ENCODE assay signal across 17 cellular contexts in genomic region chr10:34682580-34682979, GRCh38.
A peak's percentile ranks its signal among the peaks of the same experiment; 100 is the strongest.
DNase-seq lines count a peak whose midpoint lies in the region; ATAC-seq, FAIRE-seq and TF ChIP-seq lines count a peak whose summit lies in the region.
"Had no signal": no experiment of that assay in that cellular context is flagged by ENCODE, and none has a peak within 500 bp of the region (broad histone marks: within the 10 kb centered on the region; RNA-seq: fewer than 3 reads in every experiment).

No MANE protein-coding gene starts in this region.

- H2AFZ ChIP-seq in GM23338 = no peak overlapping the region
- no peak overlapping the region for H2AFZ ChIP-seq in K562 (ENCODE audit: low read depth, low read length)
- H2AFZ ChIP-seq in OCI-LY7 (ENCODE audit: low read length) = no peak overlapping the region

- no peaks in the 10 kb centered on the region for H3K9me3 ChIP-seq in K562 (replicated peaks; ENCODE audit: control insufficient read depth, insufficient read depth, low read depth, low read length)
- no peaks in the 10 kb centered on the region for H3K9me3 ChIP-seq in right atrium auricular region
- no peaks in the 10 kb centered on the region for H3K9me3 ChIP-seq in OCI-LY7 (ENCODE audit: low read length)
- H3K9me3 ChIP-seq: BLaER1 had no signal

- no peak overlapping the region for H3K9ac ChIP-seq in K562 (ENCODE audit: insufficient read depth in 1 of 2, low read depth in 2 of 2, low read length in 2 of 2)
- H3K9ac ChIP-seq: BLaER1 had no signal

- no peaks in the 10 kb centered on the region for H3K36me3 ChIP-seq in GM23338 (ENCODE audit: insufficient read depth)
- H3K36me3 ChIP-seq in K562 (ENCODE audit: control insufficient read depth, insufficient read depth, low read length) = no peaks in the 10 kb centered on the region
- no peaks in the 10 kb centered on the region for H3K36me3 ChIP-seq in right atrium auricular region
- no peaks in the 10 kb centered on the region for H3K36me3 ChIP-seq in OCI-LY7 (ENCODE audit: insufficient read depth, low read length)
- H3K36me3 ChIP-seq: BLaER1 had no signal

- BruUV-seq in K562 (replicated peaks; lab: Mats Ljungman, UMichigan) = no TSS peak
- BruUV-seq in OCI-LY7 (replicated peaks; lab: Mats Ljungman, UMichigan) = no TSS peak

- H3K4me1 ChIP-seq in GM23338 (ENCODE audit: insufficient read depth) = no peaks in the 10 kb centered on the region; the same call in 1 of the 2 replicates
- H3K4me1 ChIP-seq in K562 (replicated peaks in 1 of 2; ENCODE audit: control insufficient read depth in 2 of 2, insufficient read depth in 2 of 2, low read length in 2 of 2) = no peaks in the 10 kb centered on the region; a peak in 1 of 5 replicates
- peaks cover 0 to 5% of the 10 kb centered on the region in 2 donors for H3K4me1 ChIP-seq in right atrium auricular region
- no peaks in the 10 kb centered on the region for H3K4me1 ChIP-seq in OCI-LY7 (ENCODE audit: insufficient read depth, low read length, poor library complexity, severe bottlenecking)
- H3K4me1 ChIP-seq: BLaER1 had no signal

- H3K4me3 Mint-ChIP-seq in GM23338 (no peak overlapping the region), nephron (no peak overlapping the region)
- H3K4me3 Mint-ChIP-seq: CD14-positive monocyte; CD4-positive, alpha-beta memory T cell had no signal

- POLR2A ChIA-PET in K562 (lab: Yijun Ruan, JAX) (no interaction called here), OCI-LY7 (lab: Charles Lee) (no interaction called here)

- H3K4me1 Mint-ChIP-seq in GM23338 = peaks cover 33% of the 10 kb centered on the region
- H3K4me1 Mint-ChIP-seq in nephron = peaks cover 43% of the 10 kb centered on the region
- H3K4me1 Mint-ChIP-seq: CD14-positive monocyte; CD4-positive, alpha-beta memory T cell had no signal

- CTCF ChIA-PET in K562 (lab: Yijun Ruan, JAX; ENCODE audit: low intra/inter-chr PET ratio) = interaction anchor here (0.6 kb wide), 1 partner anchor 196 kb away, joined by 4 read pairs; no protein-coding TSS in a partner anchor
- CTCF ChIA-PET in OCI-LY7 (lab: Charles Lee; ENCODE audit: unreplicated experiment) = no interaction called here

- H3F3A ChIP-seq in GM23338 (replicated peaks; ENCODE audit: low read depth) = no peaks in the 10 kb centered on the region

- peaks cover 13% of the 10 kb centered on the region for H4K20me1 ChIP-seq in GM23338 (replicated peaks; ENCODE audit: insufficient read depth)
- H4K20me1 ChIP-seq in K562 (replicated peaks; ENCODE audit: control insufficient read depth, insufficient read depth, low read length) = peaks cover 3% of the 10 kb centered on the region; the same call in 1 of the 2 replicates
- H4K20me1 ChIP-seq in OCI-LY7 (ENCODE audit: insufficient read depth, low read length) = no peaks in the 10 kb centered on the region

- FAIRE-seq in K562 (lab: Jason Lieb, UNC) = no peak
- FAIRE-seq: H54 had no signal

- H3K4me3 ChIP-seq in GM23338 = no peak overlapping the region
- no peak overlapping the region for H3K4me3 ChIP-seq in K562
- H3K4me3 ChIP-seq in right atrium auricular region = no peak overlapping the region
- no peak overlapping the region for H3K4me3 ChIP-seq in OCI-LY7 (ENCODE audit: low read depth, low read length, poor library complexity, severe bottlenecking)
- H3K4me3 ChIP-seq: BLaER1 had no signal

- H3K27ac Mint-ChIP-seq in GM23338 (peak overlapping the region; percentile 70), nephron (peak overlapping the region in 2 of 3 experiments; percentile 35 to 77)
- H3K27ac Mint-ChIP-seq: CD4-positive, alpha-beta memory T cell had no signal

- 38% methylated on average over 7 of the region's 7 CpGs for WGBS in K562 (ENCODE audit: insufficient coverage, low coverage, missing lambda C conversion rate)

- H3K4me2 ChIP-seq in GM23338 = no peak overlapping the region
- no peak overlapping the region for H3K4me2 ChIP-seq in K562 (ENCODE audit: insufficient read depth, low read length)
- no peak overlapping the region for H3K4me2 ChIP-seq in OCI-LY7 (ENCODE audit: low read length)
- H3K4me2 ChIP-seq: BLaER1 had no signal

- H3K27me3 ChIP-seq in GM23338 (ENCODE audit: insufficient read depth) = no peaks in the 10 kb centered on the region
- H3K27me3 ChIP-seq in K562 (ENCODE audit: control insufficient read depth in 2 of 2, insufficient read depth in 2 of 2, low read length in 2 of 2) = no peaks in the 10 kb centered on the region
- no peaks in the 10 kb centered on the region for H3K27me3 ChIP-seq in right atrium auricular region
- H3K27me3 ChIP-seq: BLaER1 had no signal

- no peaks in the 10 kb centered on the region for H3K9me1 ChIP-seq in K562 (ENCODE audit: control insufficient read depth, insufficient read depth, low read length)

- no peak for TF ChIP-seq RAD21 in K562 (CRISPR knock-in tag; conservative IDR thresholded peaks at IDR 0.05 in 1 of 2, IDR thresholded peaks at IDR 0.05 in 1 of 2)

- H3K27ac ChIP-seq in GM23338 (ENCODE audit: low read depth) = no peak overlapping the region
- H3K27ac ChIP-seq in K562 (ENCODE audit: extremely low read depth, low read depth, low read length) = no peak overlapping the region
- H3K27ac ChIP-seq in right atrium auricular region = no peak overlapping the region
- H3K27ac ChIP-seq in OCI-LY7 (ENCODE audit: low read depth, low read length, poor library complexity, severe bottlenecking) = no peak overlapping the region
- H3K27ac ChIP-seq: BLaER1 had no signal

- no peaks in the 10 kb centered on the region for H3K9me2 ChIP-seq in GM23338 (ENCODE audit: insufficient read depth)
- no peaks in the 10 kb centered on the region for H3K9me2 ChIP-seq in OCI-LY7 (ENCODE audit: insufficient read depth, low read length)

- H3K27me3 Mint-ChIP-seq in GM23338 (ENCODE audit: insufficient read depth, low read depth, poor library complexity) = peaks cover 6% of the 10 kb centered on the region
- H3K27me3 Mint-ChIP-seq in nephron (ENCODE audit: low read depth) = no peaks in the 10 kb centered on the region

- in situ Hi-C loops in K562 (cut with MboI) = no loop called here

- TF ChIP-seq EP300 in K562 (IDR thresholded peaks at IDR 0.05; ENCODE audit: low read length) = no peak

- TF ChIP-seq CTCF in GM23338 (conservative IDR thresholded peaks at IDR 0.05; ENCODE audit: low read depth in 2 of 2) (no peak), K562 (IDR thresholded peaks at IDR 0.05 in 2 of 3, conservative IDR thresholded peaks at IDR 0.05 in 1 of 3; ENCODE audit: insufficient read depth in 2 of 3, low read depth in 1 of 3, low read length in 3 of 3) (no peak), nephron (IDR thresholded peaks at IDR 0.05; ENCODE audit: unreplicated experiment in 3 of 3) (no peak), right atrium auricular region (IDR thresholded peaks at IDR 0.05) (no peak), OCI-LY7 (conservative IDR thresholded peaks at IDR 0.05; ENCODE audit: low read length) (no peak)

- H3K36me3 Mint-ChIP-seq in GM23338 (ENCODE audit: low read depth) = no peaks in the 10 kb centered on the region
- no peaks in the 10 kb centered on the region for H3K36me3 Mint-ChIP-seq in nephron (ENCODE audit: low read depth)
- H3K36me3 Mint-ChIP-seq: CD14-positive monocyte; CD4-positive, alpha-beta memory T cell had no signal

- ATAC-seq in GM23338 (no peak), K562 (no peak), HG03135 (IDR thresholded peaks at IDR 0.05; ENCODE audit: unreplicated experiment) (no peak), GM21526 (IDR thresholded peaks at IDR 0.05; ENCODE audit: low FRiP score, unreplicated experiment) (no peak)
- ATAC-seq: HCT116 had no signal

- DNase-seq in GM23338 (ENCODE audit: low spot score) = no peak
- DNase-seq in K562 (ENCODE audit: extremely low read depth in 1 of 4, low spot score in 3 of 4) = no peak
- no peak for DNase-seq in right atrium auricular region (ENCODE audit: low spot score)
- no peak for DNase-seq in OCI-LY7 (ENCODE audit: low spot score)
- DNase-seq: 8988T; Calu3; CD4-positive, alpha-beta memory T cell; DMS79 treated with DMSO at 0.1 percent for 48 hours; GF-D8; KBM-7 had no signal

- H3K9me3 Mint-ChIP-seq in GM23338 = no peaks in the 10 kb centered on the region
- no peaks in the 10 kb centered on the region for H3K9me3 Mint-ChIP-seq in nephron
- H3K9me3 Mint-ChIP-seq: CD14-positive monocyte; CD4-positive, alpha-beta memory T cell had no signal

- H3K79me2 ChIP-seq in GM23338 (replicated peaks; ENCODE audit: insufficient read depth) (peaks cover 72% of the 10 kb centered on the region), K562 (ENCODE audit: control insufficient read depth, insufficient read depth, low read length) (no peaks in the 10 kb centered on the region), OCI-LY7 (ENCODE audit: insufficient read depth, low read depth, low read length) (no peaks in the 10 kb centered on the region)

- no peak for TF ChIP-seq POLR2A in K562 (conservative IDR thresholded peaks at IDR 0.05)

- intact Hi-C loops in K562 (cut with micrococcal nuclease) (no loop called here), OCI-LY7 (cut with micrococcal nuclease; ENCODE audit: unreplicated experiment) (no loop called here)

TF ChIP-seq in GM23338, 12 proteins besides CTCF, POLR2A, EP300 and RAD21 (continues in another document):
- no peak for TF ChIP-seq JUNB (IDR thresholded peaks at IDR 0.05; ENCODE audit: unreplicated experiment)
- TF ChIP-seq CREB1 (CRISPR knock-in tag; IDR thresholded peaks at IDR 0.05; ENCODE audit: low read depth) = no peak
- TF ChIP-seq NANOG (IDR thresholded peaks at IDR 0.05; ENCODE audit: borderline replicate concordance) = no peak
- no peak for TF ChIP-seq EZH2phosphoT487 (IDR thresholded peaks at IDR 0.05; ENCODE audit: unreplicated experiment)
- no peak for TF ChIP-seq EZH2 (IDR thresholded peaks at IDR 0.05; ENCODE audit: low read depth, unreplicated experiment)
- no peak for TF ChIP-seq POLR2AphosphoS5 (IDR thresholded peaks at IDR 0.05; ENCODE audit: low read depth)

TF ChIP-seq in K562, 482 proteins besides CTCF, POLR2A, EP300 and RAD21 (continues in another document):
- TF ChIP-seq MYNN (IDR thresholded peaks at IDR 0.05) (no peak), MYNN (CRISPR knock-in tag; IDR thresholded peaks at IDR 0.05) (no peak), SAFB2 (IDR thresholded peaks at IDR 0.05; ENCODE audit: borderline replicate concordance, low read depth, low read length, severe bottlenecking) (no peak), STAG1 (CRISPR knock-in tag; IDR thresholded peaks at IDR 0.05; ENCODE audit: borderline replicate concordance) (no peak), CEBPG (CRISPR knock-in tag; IDR thresholded peaks at IDR 0.05) (peak; percentile 73), CEBPG (tag; conservative IDR thresholded peaks at IDR 0.05 in 1 of 2, IDR thresholded peaks at IDR 0.05 in 1 of 2) (0 out of 4 replicates have a peak, but pooled peaks of 1 of the 2 experiments have one; percentile 18), PHB2 (IDR thresholded peaks at IDR 0.05; ENCODE audit: low read depth) (no peak), FOXM1 (IDR thresholded peaks at IDR 0.05; ENCODE audit: low read depth) (no peak), FOXM1 (CRISPR knock-in tag; IDR thresholded peaks at IDR 0.05; ENCODE audit: low read depth) (no peak), NRF1 (conservative IDR thresholded peaks at IDR 0.05 in 1 of 2, IDR thresholded peaks at IDR 0.05 in 1 of 2) (no peak), TRIM28 (IDR thresholded peaks at IDR 0.05) (no peak), ZEB2 (IDR thresholded peaks at IDR 0.05) (no peak)
